8 cellular contexts compared by ENCODE assay signal in genomic region chr6:116100419-116101297, GRCh38. TPM values are rescaled to one million over a fixed set of nuclear protein-coding genes. Genes with fewer than 3 reads are reported as not detected.
DNase-seq lines count a peak whose midpoint lies in the region; ATAC-seq and TF ChIP-seq lines count a peak whose summit lies in the region.

Gene NT5DC1 (plus strand): TSS chr6:116100853. CDS start chr6:116100931, 78 bp downstream.

- H3K4me1 ChIP-seq in heart right ventricle (peaks cover 3 to 58% (median 38%) of the 10 kb centered on the region in 9 donors), urinary bladder (ENCODE audit: insufficient read depth) (peaks cover 2% of the 10 kb centered on the region)

- H3K4me3 ChIP-seq in NB4 (ENCODE audit: low read depth, low read length): peak within 1 kb of the TSS; percentile 68
- H3K4me3 ChIP-seq in heart right ventricle: peak within 1 kb of the TSS; percentile 71 to 94 (median 89)
- H3K4me3 ChIP-seq in urinary bladder (ENCODE audit: low read depth, low read length): peak within 1 kb of the TSS; percentile 56

- peaks cover 0 to 11% (median 6%) of the 10 kb centered on the region in 11 donors for H3K9me3 ChIP-seq in heart right ventricle

- peaks cover 4% of the 10 kb centered on the region for H3K9me3 Mint-ChIP-seq in activated naive CD8-positive, alpha-beta T cell treated with anti-CD3 and anti-CD28 coated beads, Interleukin-2, amount 50 U/mL, for 24 hours
- peaks cover 12% of the 10 kb centered on the region for H3K9me3 Mint-ChIP-seq in progenitor cell of endocrine pancreas (ENCODE audit: low read depth)

- H3K27me3 Mint-ChIP-seq in activated naive CD8-positive, alpha-beta T cell treated with anti-CD3 and anti-CD28 coated beads, Interleukin-2, amount 50 U/mL, for 24 hours: no peaks in the 10 kb centered on the region
- H3K27me3 Mint-ChIP-seq in progenitor cell of endocrine pancreas: no peaks in the 10 kb centered on the region

- intact Hi-C loops in heart right ventricle (cut with DNase I): loop anchor here in 3 of 10 donors (2.0 to 10.0 kb wide), 3 partner anchors 90 to 486 kb away; no protein-coding TSS in a partner anchor

- H3K36me3 ChIP-seq in heart right ventricle (no peaks in the 10 kb centered on the region), urinary bladder (ENCODE audit: insufficient read depth) (no peaks in the 10 kb centered on the region)

- DNase-seq in NB4 (ENCODE audit: low read depth) (peak; percentile 89), SW480 (ENCODE audit: low spot score) (peak; percentile 72), heart right ventricle (peak; percentile 76 to 88), progenitor cell of endocrine pancreas (ENCODE audit: low spot score, unreplicated experiment) (peak; percentile 72)
- peak; percentile 87 for DNase-seq in activated naive CD8-positive, alpha-beta T cell treated with anti-CD3 and anti-CD28 coated beads, Interleukin-2, amount 50 U/mL, for 24 hours

- H3K27me3 ChIP-seq in heart right ventricle: no peaks in the 10 kb centered on the region

- peaks cover 57% of the 10 kb centered on the region for H3K4me1 Mint-ChIP-seq in activated naive CD8-positive, alpha-beta T cell treated with anti-CD3 and anti-CD28 coated beads, Interleukin-2, amount 50 U/mL, for 24 hours
- H3K4me1 Mint-ChIP-seq in progenitor cell of endocrine pancreas (ENCODE audit: low read depth): peaks cover 39% of the 10 kb centered on the region

- peak; percentile 62 for TF ChIP-seq POLR2A in NB4 (IDR thresholded peaks at IDR 0.05; ENCODE audit: extremely low read depth, insufficient read length)

- H3K36me3 Mint-ChIP-seq in activated naive CD8-positive, alpha-beta T cell treated with anti-CD3 and anti-CD28 coated beads, Interleukin-2, amount 50 U/mL, for 24 hours (ENCODE audit: low read depth): peaks cover 6% of the 10 kb centered on the region
- H3K36me3 Mint-ChIP-seq in progenitor cell of endocrine pancreas (ENCODE audit: insufficient read depth): peaks cover 9% of the 10 kb centered on the region

- ATAC-seq in HG02588 (IDR thresholded peaks at IDR 0.05; ENCODE audit: unreplicated experiment): peak; percentile 88
- ATAC-seq in activated naive CD8-positive, alpha-beta T cell treated with anti-CD3 and anti-CD28 coated beads, Interleukin-2, amount 50 U/mL, for 24 hours: peak; percentile 92
- ATAC-seq in heart right ventricle: peak; percentile 94 to 98 (median 96)

- 0 to 1% methylated on average over 76 to 87 of the region's 87 CpGs for WGBS in heart right ventricle, 2 donors
- WGBS in urinary bladder: under 1% methylated on average over 87 of the region's 87 CpGs

- TF ChIP-seq CTCF in GM12873 (IDR thresholded peaks at IDR 0.05; ENCODE audit: insufficient read depth, low read depth, low read length, missing control alignments) (peak; percentile 46), NB4 (IDR thresholded peaks at IDR 0.05; ENCODE audit: low read depth, low read length) (no peak), heart right ventricle (IDR thresholded peaks at IDR 0.05) (peak in 8 of 9 donors; percentile 16 to 61 (median 44)), progenitor cell of endocrine pancreas (IDR thresholded peaks at IDR 0.05; ENCODE audit: unreplicated experiment) (peak; percentile 52)

- peak within 1 kb of the TSS; percentile 82 for H3K27ac Mint-ChIP-seq in activated naive CD8-positive, alpha-beta T cell treated with anti-CD3 and anti-CD28 coated beads, Interleukin-2, amount 50 U/mL, for 24 hours
- peak within 1 kb of the TSS; percentile 96 for H3K27ac Mint-ChIP-seq in progenitor cell of endocrine pancreas

- peak within 1 kb of the TSS; percentile 83 to 98 (median 96) for H3K27ac ChIP-seq in heart right ventricle
- H3K27ac ChIP-seq in urinary bladder (ENCODE audit: low read depth): peak within 1 kb of the TSS; percentile 90

- peak within 1 kb of the TSS; percentile 87 for H3K4me3 Mint-ChIP-seq in activated naive CD8-positive, alpha-beta T cell treated with anti-CD3 and anti-CD28 coated beads, Interleukin-2, amount 50 U/mL, for 24 hours
- peak within 1 kb of the TSS; percentile 93 for H3K4me3 Mint-ChIP-seq in progenitor cell of endocrine pancreas (ENCODE audit: low read depth)

RNA-seq across cellular contexts. Expression of gene NT5DC1, which starts in this region (rescaled TPM):
- 10 to 100 TPM; 53.9 to 69.7 (median 60.4) TPM for total RNA-seq in heart right ventricle
- polyA plus RNA-seq in heart right ventricle: 10 to 100 TPM in 1 of 2 donors, 1 to 10 TPM in 1; 5.9 to 11.8 TPM
- 54.9 and 57.7 TPM in 2 replicates for total RNA-seq in progenitor cell of endocrine pancreas
- 14.3 TPM for total RNA-seq in urinary bladder
- 22.5 TPM for polyA plus RNA-seq in urinary bladder

Comparison
In these comparisons a context has a peak if more than half of its experiments do, and no peak if none do; other contexts are left out.
1. Peak in every context shown above with its lines: DNase-seq, ATAC-seq, H3K4me3 ChIP-seq and H3K27ac ChIP-seq.